ENCODE assay signal across 1 cellular context in genomic region chr11:12174145-12175143, GRCh38.
TF ChIP-seq lines count a peak whose summit lies in the region.

No MANE protein-coding gene starts in this region.

TF ChIP-seq in GM12878, 131 proteins besides CTCF, POLR2A, EP300 and RAD21 (continued from another document):
- TF ChIP-seq POLR2AphosphoS2 (IDR thresholded peaks at IDR 0.05; ENCODE audit: low read depth, low read length), result no peak
- 0 out of 2 replicates have a peak, but pooled peaks have one; percentile 45 for TF ChIP-seq CHD2 (IDR thresholded peaks at IDR 0.05; ENCODE audit: borderline replicate concordance, low read depth, low read length)
- peak; percentile 31; the same call in 1 of the 2 replicates for TF ChIP-seq ZNF207 (IDR thresholded peaks at IDR 0.05; ENCODE audit: borderline replicate concordance)
